11 cellular contexts compared by ENCODE assay signal in the genomic region with DNA sequence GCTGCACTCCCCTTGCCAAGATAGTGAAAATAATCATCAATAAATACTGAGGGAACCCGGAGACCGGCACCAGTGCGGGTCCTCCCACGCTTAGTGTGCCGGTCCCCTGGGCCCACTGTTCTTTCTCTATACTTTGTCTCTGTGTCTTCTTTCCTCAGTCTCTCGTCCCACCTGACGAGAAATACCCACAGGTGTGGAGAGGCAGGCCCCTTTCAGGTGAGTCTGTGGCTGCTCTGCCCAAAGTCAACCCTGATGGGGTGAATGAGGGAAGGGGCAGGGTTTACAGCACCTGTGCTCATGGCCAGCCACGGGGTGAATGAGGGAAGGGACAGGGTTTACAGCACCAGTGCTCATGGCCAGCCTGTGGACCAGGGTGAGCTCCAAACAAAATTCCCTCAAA. TPM values are rescaled to one million over a fixed set of nuclear protein-coding genes. Genes with fewer than 3 reads are reported as not detected.
DNase-seq lines count a peak whose midpoint lies in the region; ATAC-seq and TF ChIP-seq lines count a peak whose summit lies in the region.
"Had no signal": no experiment of that assay in that cellular context is flagged by ENCODE, and none has a peak within 500 bp of the region (broad histone marks: within the 10 kb centered on the region; RNA-seq: fewer than 3 reads in every experiment).

No MANE protein-coding gene starts in this region.

- H3K4me3 Mint-ChIP-seq in activated B cell treated with CpG ODN at 0.5 μM for 24 hours = no peak overlapping the region
- H3K4me3 Mint-ChIP-seq in dendritic cell treated with granulocyte-macrophage colony-stimulating factor and Interleukin-4, amounts not matched to agents 40 ng/mL and 50 ng/mL, for 4 days = no peak overlapping the region

- intact Hi-C loops in activated B cell treated with CpG ODN at 0.5 μM for 24 hours (cut with micrococcal nuclease) = no loop called here
- intact Hi-C loops in dendritic cell treated with granulocyte-macrophage colony-stimulating factor and Interleukin-4, amounts not matched to agents 40 ng/mL and 50 ng/mL, for 4 days (cut with micrococcal nuclease) = loop anchor here (5.0 to 10.0 kb wide), 2 partner anchors 155 to 302 kb away; a partner anchor contains a TSS

- POLR2A ChIA-PET in activated B cell treated with CpG ODN at 0.5 μM for 24 hours (lab: Charles Lee) = interaction anchor here (0.8 to 1.0 kb wide), 2 partner anchors 65 to 205 kb away, joined by 3 read pairs; no protein-coding TSS in a partner anchor

- H3K36me3 Mint-ChIP-seq in activated B cell treated with CpG ODN at 0.5 μM for 24 hours (ENCODE audit: low read depth) = peaks cover 40% of the 10 kb centered on the region
- peaks cover 61% of the 10 kb centered on the region for H3K36me3 Mint-ChIP-seq in dendritic cell treated with granulocyte-macrophage colony-stimulating factor and Interleukin-4, amounts not matched to agents 40 ng/mL and 50 ng/mL, for 4 days (ENCODE audit: low read depth)

- ATAC-seq in activated B cell treated with CpG ODN at 0.5 μM for 24 hours (ENCODE audit: low read depth) (no peak), GM21515 (IDR thresholded peaks at IDR 0.05; ENCODE audit: unreplicated experiment) (no peak)

- TF ChIP-seq CTCF in activated B cell treated with CpG ODN at 0.5 μM for 24 hours (IDR thresholded peaks at IDR 0.05) = no peak

- no peaks in the 10 kb centered on the region for H3K27me3 Mint-ChIP-seq in activated B cell treated with CpG ODN at 0.5 μM for 24 hours
- H3K27me3 Mint-ChIP-seq in dendritic cell treated with granulocyte-macrophage colony-stimulating factor and Interleukin-4, amounts not matched to agents 40 ng/mL and 50 ng/mL, for 4 days = peaks cover 5% of the 10 kb centered on the region
- H3K27me3 Mint-ChIP-seq: progenitor cell of endocrine pancreas had no signal

- peak; percentile 1 for DNase-seq in activated naive CD4-positive, alpha-beta T cell treated with Interleukin-2 at 50 U/mL for 16 hours
- no peak for DNase-seq in activated naive CD4-positive, alpha-beta T cell treated with anti-CD3 and anti-CD28 coated beads, Interleukin-2, amount 50 U/mL, for 16 hours
- DNase-seq in activated B cell treated with CpG ODN at 0.5 μM for 24 hours (no peak), LoVo (ENCODE audit: low spot score) (no peak), NCI-H2081 (lab: John Stamatoyannopoulos, UW) (no peak)
- peak; percentile 24 for DNase-seq in stimulated activated CD8-positive, alpha-beta memory T cell treated with anti-CD3 and anti-CD28 coated beads, Interleukin-4, amount 100 ng/mL, for 48 hours
- DNase-seq: anterior cingulate cortex, DMS153 had no signal

- no peaks in the 10 kb centered on the region for H3K9me3 Mint-ChIP-seq in activated B cell treated with CpG ODN at 0.5 μM for 24 hours
- H3K9me3 Mint-ChIP-seq in dendritic cell treated with granulocyte-macrophage colony-stimulating factor and Interleukin-4, amounts not matched to agents 40 ng/mL and 50 ng/mL, for 4 days = no peaks in the 10 kb centered on the region

- H3K4me1 Mint-ChIP-seq in activated B cell treated with CpG ODN at 0.5 μM for 24 hours = peaks cover 41% of the 10 kb centered on the region
- H3K4me1 Mint-ChIP-seq in dendritic cell treated with granulocyte-macrophage colony-stimulating factor and Interleukin-4, amounts not matched to agents 40 ng/mL and 50 ng/mL, for 4 days (ENCODE audit: low read depth) = peaks cover 53% of the 10 kb centered on the region

- CTCF ChIA-PET in activated B cell treated with CpG ODN at 0.5 μM for 24 hours (lab: Charles Lee) = no interaction called here

- H3K27ac Mint-ChIP-seq in activated B cell treated with CpG ODN at 0.5 μM for 24 hours = peak overlapping the region; percentile 16
- H3K27ac Mint-ChIP-seq in dendritic cell treated with granulocyte-macrophage colony-stimulating factor and Interleukin-4, amounts not matched to agents 40 ng/mL and 50 ng/mL, for 4 days = peak overlapping the region; percentile 78
- H3K27ac Mint-ChIP-seq: progenitor cell of endocrine pancreas had no signal

RNA-seq across cellular contexts. Expression of a gene that starts 4.7 kb away (rescaled TPM):
- 44.2 and 47.0 TPM in 2 replicates for total RNA-seq in activated B cell treated with CpG ODN at 0.5 μM for 24 hours

RNA-seq across cellular contexts. Expression of a gene that starts 5.0 kb away (rescaled TPM):
- 108 and 114 TPM in 2 replicates for total RNA-seq in activated B cell treated with CpG ODN at 0.5 μM for 24 hours

RNA-seq across cellular contexts. Expression of a gene that starts 9.6 kb away (rescaled TPM):
- not detected in 2 replicates for total RNA-seq in activated B cell treated with CpG ODN at 0.5 μM for 24 hours
- total RNA-seq: progenitor cell of endocrine pancreas had no signal

RNA-seq across cellular contexts. Expression of a gene that starts 33.7 kb away (rescaled TPM):
- total RNA-seq in activated B cell treated with CpG ODN at 0.5 μM for 24 hours = 21.8 and 23.0 TPM in 2 replicates

RNA-seq across cellular contexts. Expression of a gene that starts 34.3 kb away (rescaled TPM):
- total RNA-seq in activated B cell treated with CpG ODN at 0.5 μM for 24 hours = 147 and 149 TPM in 2 replicates

Comparison
In these comparisons a context has a peak if more than half of its experiments do, and no peak if none do; other contexts are left out.
1. DNase-seq: peak in activated naive CD4-positive, alpha-beta T cell treated with Interleukin-2 at 50 U/mL for 16 hours (single experiment) and stimulated activated CD8-positive, alpha-beta memory T cell treated with anti-CD3 and anti-CD28 coated beads, Interleukin-4, amount 100 ng/mL, for 48 hours (single experiment); none in activated naive CD4-positive, alpha-beta T cell treated with anti-CD3 and anti-CD28 coated beads, Interleukin-2, amount 50 U/mL, for 16 hours (single experiment), activated B cell treated with CpG ODN at 0.5 μM for 24 hours (single experiment), LoVo (single experiment) and NCI-H2081 (0 of 2).